In the genomic region with DNA sequence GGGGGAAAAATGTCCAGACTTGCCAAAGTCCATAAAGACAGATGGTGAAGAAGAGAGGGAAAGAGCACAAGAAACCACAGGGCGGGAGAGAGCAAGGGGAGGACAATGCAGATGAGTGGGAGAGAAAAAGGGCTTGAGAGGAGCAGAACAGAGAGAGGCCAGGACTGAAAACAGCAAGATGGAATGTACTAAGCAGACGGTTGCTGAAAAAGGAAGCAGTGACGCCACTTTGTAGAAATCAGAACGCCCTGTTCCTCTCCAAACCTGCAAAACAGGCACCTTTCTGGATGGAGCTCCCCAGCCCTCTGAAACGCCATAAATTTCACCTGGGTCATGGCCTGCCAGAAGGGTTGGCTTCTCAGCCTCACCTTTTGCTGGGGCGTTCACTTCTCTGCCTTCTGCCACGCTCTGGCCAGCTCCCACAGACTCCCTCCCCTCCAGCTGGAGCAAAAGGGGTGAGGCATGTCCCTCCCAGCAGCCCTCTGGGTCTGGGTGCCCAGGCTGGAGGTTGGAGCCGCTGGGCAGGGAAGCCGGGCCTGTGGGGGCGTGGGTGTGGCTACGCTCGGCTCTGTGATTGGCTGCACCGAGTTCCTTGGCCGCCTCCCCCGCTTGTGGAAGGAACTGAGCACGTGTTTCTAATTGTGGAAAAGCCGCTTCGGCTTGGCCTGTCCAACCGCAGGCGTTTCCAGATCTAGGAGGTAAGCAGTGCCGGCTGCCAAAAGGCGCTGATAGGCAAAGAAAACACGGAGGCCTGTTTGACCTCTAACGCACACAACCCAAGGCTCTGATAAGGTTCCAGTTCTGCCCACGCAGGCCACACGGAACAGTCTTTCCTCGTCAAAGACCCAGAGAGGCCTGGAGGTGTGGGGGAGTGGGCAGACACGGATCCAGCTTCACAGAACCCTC, we compare ENCODE assay signal across 1 cellular context.
TF ChIP-seq lines count a peak whose summit lies in the region.

No MANE protein-coding gene starts in this region.

TF ChIP-seq in K562, 482 proteins besides CTCF, POLR2A, EP300 and RAD21 (continued from another document and continues in another):
- TF ChIP-seq, protein P1, sequence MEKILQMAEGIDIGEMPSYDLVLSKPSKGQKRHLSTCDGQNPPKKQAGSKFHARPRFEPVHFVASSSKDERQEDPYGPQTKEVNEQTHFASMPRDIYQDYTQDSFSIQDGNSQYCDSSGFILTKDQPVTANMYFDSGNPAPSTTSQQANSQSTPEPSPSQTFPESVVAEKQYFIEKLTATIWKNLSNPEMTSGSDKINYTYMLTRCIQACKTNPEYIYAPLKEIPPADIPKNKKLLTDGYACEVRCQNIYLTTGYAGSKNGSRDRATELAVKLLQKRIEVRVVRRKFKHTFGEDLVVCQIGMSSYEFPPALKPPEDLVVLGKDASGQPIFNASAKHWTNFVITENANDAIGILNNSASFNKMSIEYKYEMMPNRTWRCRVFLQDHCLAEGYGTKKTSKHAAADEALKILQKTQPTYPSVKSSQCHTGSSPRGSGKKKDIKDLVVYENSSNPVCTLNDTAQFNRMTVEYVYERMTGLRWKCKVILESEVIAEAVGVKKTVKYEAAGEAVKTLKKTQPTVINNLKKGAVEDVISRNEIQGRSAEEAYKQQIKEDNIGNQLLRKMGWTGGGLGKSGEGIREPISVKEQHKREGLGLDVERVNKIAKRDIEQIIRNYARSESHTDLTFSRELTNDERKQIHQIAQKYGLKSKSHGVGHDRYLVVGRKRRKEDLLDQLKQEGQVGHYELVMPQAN (IDR thresholded peaks at IDR 0.05; ENCODE audit: borderline replicate concordance): no peak
- TF ChIP-seq, protein P2, sequence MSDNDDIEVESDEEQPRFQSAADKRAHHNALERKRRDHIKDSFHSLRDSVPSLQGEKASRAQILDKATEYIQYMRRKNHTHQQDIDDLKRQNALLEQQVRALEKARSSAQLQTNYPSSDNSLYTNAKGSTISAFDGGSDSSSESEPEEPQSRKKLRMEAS (CRISPR knock-in tag; IDR thresholded peaks at IDR 0.05): peak; percentile 93
- TF ChIP-seq NR2C1 (IDR thresholded peaks at IDR 0.05): no peak
- peak; percentile 80 for TF ChIP-seq NR2C1 (tag; IDR thresholded peaks at IDR 0.05)
- peak in 1 of 2 experiments; percentile 45; a peak in 1 of 4 replicates for TF ChIP-seq FOXA3 (CRISPR knock-in tag; conservative IDR thresholded peaks at IDR 0.05 in 1 of 2, IDR thresholded peaks at IDR 0.05 in 1 of 2)
- TF ChIP-seq FOXA1 (IDR thresholded peaks at IDR 0.05; ENCODE audit: borderline replicate concordance): no peak
- TF ChIP-seq NFRKB (IDR thresholded peaks at IDR 0.05; ENCODE audit: low read depth): no peak
- TF ChIP-seq, protein P3, sequence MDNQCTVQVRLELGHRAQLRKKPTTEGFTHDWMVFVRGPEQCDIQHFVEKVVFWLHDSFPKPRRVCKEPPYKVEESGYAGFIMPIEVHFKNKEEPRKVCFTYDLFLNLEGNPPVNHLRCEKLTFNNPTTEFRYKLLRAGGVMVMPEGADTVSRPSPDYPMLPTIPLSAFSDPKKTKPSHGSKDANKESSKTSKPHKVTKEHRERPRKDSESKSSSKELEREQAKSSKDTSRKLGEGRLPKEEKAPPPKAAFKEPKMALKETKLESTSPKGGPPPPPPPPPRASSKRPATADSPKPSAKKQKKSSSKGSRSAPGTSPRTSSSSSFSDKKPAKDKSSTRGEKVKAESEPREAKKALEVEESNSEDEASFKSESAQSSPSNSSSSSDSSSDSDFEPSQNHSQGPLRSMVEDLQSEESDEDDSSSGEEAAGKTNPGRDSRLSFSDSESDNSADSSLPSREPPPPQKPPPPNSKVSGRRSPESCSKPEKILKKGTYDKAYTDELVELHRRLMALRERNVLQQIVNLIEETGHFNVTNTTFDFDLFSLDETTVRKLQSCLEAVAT (IDR thresholded peaks at IDR 0.05): peak in 1 of 2 experiments; percentile 13; a peak in 1 of 4 replicates
- TF ChIP-seq C11orf30 (IDR thresholded peaks at IDR 0.05; ENCODE audit: low read depth): no peak
- peak; percentile 71; the same call in 1 of the 2 replicates for TF ChIP-seq HDAC2 (IDR thresholded peaks at IDR 0.05)
- TF ChIP-seq TAF9B (IDR thresholded peaks at IDR 0.05; ENCODE audit: partially characterized antibody): peak; percentile 71
- TF ChIP-seq MCM5 (IDR thresholded peaks at IDR 0.05; ENCODE audit: low read depth): no peak
- no peak for TF ChIP-seq TAF15 (IDR thresholded peaks at IDR 0.05; ENCODE audit: low read depth, low read length)
- peak in 1 of 2 experiments; percentile 65; a peak in 2 of 4 replicates for TF ChIP-seq FOXK2 (conservative IDR thresholded peaks at IDR 0.05 in 1 of 2, IDR thresholded peaks at IDR 0.05 in 1 of 2; ENCODE audit: low read depth in 2 of 2)
- TF ChIP-seq, protein P4, sequence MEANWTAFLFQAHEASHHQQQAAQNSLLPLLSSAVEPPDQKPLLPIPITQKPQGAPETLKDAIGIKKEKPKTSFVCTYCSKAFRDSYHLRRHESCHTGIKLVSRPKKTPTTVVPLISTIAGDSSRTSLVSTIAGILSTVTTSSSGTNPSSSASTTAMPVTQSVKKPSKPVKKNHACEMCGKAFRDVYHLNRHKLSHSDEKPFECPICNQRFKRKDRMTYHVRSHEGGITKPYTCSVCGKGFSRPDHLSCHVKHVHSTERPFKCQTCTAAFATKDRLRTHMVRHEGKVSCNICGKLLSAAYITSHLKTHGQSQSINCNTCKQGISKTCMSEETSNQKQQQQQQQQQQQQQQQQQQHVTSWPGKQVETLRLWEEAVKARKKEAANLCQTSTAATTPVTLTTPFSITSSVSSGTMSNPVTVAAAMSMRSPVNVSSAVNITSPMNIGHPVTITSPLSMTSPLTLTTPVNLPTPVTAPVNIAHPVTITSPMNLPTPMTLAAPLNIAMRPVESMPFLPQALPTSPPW (CRISPR knock-in tag; IDR thresholded peaks at IDR 0.05): peak; percentile 47; the same call in 1 of the 2 replicates
- TF ChIP-seq CXXC5 (CRISPR knock-in tag; IDR thresholded peaks at IDR 0.05): peak; percentile 89
- TF ChIP-seq NFXL1 (CRISPR knock-in tag; IDR thresholded peaks at IDR 0.05): no peak
- TF ChIP-seq, protein P5, sequence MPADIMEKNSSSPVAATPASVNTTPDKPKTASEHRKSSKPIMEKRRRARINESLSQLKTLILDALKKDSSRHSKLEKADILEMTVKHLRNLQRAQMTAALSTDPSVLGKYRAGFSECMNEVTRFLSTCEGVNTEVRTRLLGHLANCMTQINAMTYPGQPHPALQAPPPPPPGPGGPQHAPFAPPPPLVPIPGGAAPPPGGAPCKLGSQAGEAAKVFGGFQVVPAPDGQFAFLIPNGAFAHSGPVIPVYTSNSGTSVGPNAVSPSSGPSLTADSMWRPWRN (IDR thresholded peaks at IDR 0.05; ENCODE audit: low read depth): peak; percentile 69
- TF ChIP-seq ETV5 (CRISPR knock-in tag; IDR thresholded peaks at IDR 0.05; ENCODE audit: low read depth): peak; percentile 49; the same call in 1 of the 2 replicates
- TF ChIP-seq, protein P6, sequence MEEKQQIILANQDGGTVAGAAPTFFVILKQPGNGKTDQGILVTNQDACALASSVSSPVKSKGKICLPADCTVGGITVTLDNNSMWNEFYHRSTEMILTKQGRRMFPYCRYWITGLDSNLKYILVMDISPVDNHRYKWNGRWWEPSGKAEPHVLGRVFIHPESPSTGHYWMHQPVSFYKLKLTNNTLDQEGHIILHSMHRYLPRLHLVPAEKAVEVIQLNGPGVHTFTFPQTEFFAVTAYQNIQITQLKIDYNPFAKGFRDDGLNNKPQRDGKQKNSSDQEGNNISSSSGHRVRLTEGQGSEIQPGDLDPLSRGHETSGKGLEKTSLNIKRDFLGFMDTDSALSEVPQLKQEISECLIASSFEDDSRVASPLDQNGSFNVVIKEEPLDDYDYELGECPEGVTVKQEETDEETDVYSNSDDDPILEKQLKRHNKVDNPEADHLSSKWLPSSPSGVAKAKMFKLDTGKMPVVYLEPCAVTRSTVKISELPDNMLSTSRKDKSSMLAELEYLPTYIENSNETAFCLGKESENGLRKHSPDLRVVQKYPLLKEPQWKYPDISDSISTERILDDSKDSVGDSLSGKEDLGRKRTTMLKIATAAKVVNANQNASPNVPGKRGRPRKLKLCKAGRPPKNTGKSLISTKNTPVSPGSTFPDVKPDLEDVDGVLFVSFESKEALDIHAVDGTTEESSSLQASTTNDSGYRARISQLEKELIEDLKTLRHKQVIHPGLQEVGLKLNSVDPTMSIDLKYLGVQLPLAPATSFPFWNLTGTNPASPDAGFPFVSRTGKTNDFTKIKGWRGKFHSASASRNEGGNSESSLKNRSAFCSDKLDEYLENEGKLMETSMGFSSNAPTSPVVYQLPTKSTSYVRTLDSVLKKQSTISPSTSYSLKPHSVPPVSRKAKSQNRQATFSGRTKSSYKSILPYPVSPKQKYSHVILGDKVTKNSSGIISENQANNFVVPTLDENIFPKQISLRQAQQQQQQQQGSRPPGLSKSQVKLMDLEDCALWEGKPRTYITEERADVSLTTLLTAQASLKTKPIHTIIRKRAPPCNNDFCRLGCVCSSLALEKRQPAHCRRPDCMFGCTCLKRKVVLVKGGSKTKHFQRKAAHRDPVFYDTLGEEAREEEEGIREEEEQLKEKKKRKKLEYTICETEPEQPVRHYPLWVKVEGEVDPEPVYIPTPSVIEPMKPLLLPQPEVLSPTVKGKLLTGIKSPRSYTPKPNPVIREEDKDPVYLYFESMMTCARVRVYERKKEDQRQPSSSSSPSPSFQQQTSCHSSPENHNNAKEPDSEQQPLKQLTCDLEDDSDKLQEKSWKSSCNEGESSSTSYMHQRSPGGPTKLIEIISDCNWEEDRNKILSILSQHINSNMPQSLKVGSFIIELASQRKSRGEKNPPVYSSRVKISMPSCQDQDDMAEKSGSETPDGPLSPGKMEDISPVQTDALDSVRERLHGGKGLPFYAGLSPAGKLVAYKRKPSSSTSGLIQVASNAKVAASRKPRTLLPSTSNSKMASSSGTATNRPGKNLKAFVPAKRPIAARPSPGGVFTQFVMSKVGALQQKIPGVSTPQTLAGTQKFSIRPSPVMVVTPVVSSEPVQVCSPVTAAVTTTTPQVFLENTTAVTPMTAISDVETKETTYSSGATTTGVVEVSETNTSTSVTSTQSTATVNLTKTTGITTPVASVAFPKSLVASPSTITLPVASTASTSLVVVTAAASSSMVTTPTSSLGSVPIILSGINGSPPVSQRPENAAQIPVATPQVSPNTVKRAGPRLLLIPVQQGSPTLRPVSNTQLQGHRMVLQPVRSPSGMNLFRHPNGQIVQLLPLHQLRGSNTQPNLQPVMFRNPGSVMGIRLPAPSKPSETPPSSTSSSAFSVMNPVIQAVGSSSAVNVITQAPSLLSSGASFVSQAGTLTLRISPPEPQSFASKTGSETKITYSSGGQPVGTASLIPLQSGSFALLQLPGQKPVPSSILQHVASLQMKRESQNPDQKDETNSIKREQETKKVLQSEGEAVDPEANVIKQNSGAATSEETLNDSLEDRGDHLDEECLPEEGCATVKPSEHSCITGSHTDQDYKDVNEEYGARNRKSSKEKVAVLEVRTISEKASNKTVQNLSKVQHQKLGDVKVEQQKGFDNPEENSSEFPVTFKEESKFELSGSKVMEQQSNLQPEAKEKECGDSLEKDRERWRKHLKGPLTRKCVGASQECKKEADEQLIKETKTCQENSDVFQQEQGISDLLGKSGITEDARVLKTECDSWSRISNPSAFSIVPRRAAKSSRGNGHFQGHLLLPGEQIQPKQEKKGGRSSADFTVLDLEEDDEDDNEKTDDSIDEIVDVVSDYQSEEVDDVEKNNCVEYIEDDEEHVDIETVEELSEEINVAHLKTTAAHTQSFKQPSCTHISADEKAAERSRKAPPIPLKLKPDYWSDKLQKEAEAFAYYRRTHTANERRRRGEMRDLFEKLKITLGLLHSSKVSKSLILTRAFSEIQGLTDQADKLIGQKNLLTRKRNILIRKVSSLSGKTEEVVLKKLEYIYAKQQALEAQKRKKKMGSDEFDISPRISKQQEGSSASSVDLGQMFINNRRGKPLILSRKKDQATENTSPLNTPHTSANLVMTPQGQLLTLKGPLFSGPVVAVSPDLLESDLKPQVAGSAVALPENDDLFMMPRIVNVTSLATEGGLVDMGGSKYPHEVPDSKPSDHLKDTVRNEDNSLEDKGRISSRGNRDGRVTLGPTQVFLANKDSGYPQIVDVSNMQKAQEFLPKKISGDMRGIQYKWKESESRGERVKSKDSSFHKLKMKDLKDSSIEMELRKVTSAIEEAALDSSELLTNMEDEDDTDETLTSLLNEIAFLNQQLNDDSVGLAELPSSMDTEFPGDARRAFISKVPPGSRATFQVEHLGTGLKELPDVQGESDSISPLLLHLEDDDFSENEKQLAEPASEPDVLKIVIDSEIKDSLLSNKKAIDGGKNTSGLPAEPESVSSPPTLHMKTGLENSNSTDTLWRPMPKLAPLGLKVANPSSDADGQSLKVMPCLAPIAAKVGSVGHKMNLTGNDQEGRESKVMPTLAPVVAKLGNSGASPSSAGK (IDR thresholded peaks at IDR 0.05): peak; percentile 98
- TF ChIP-seq, protein P7, sequence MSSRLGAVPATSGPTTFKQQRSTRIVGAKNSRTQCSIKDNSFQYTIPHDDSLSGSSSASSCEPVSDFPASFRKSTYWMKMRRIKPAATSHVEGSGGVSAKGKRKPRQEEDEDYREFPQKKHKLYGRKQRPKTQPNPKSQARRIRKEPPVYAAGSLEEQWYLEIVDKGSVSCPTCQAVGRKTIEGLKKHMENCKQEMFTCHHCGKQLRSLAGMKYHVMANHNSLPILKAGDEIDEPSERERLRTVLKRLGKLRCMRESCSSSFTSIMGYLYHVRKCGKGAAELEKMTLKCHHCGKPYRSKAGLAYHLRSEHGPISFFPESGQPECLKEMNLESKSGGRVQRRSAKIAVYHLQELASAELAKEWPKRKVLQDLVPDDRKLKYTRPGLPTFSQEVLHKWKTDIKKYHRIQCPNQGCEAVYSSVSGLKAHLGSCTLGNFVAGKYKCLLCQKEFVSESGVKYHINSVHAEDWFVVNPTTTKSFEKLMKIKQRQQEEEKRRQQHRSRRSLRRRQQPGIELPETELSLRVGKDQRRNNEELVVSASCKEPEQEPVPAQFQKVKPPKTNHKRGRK (tag; IDR thresholded peaks at IDR 0.05): peak; percentile 75
- TF ChIP-seq, protein P8, sequence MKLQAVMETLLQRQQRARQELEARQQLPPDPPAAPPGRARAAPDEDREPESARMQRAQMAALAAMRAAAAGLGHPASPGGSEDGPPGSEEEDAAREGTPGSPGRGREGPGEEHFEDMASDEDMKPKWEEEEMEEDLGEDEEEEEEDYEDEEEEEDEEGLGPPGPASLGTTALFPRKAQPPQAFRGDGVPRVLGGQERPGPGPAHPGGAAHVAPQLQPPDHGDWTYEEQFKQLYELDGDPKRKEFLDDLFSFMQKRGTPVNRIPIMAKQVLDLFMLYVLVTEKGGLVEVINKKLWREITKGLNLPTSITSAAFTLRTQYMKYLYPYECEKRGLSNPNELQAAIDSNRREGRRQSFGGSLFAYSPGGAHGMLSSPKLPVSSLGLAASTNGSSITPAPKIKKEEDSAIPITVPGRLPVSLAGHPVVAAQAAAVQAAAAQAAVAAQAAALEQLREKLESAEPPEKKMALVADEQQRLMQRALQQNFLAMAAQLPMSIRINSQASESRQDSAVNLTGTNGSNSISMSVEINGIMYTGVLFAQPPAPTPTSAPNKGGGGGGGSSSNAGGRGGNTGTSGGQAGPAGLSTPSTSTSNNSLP (IDR thresholded peaks at IDR 0.05; ENCODE audit: borderline replicate concordance, low read depth, low read length): peak; percentile 35; the same call in 1 of the 2 replicates
- TF ChIP-seq SMAD4 (CRISPR knock-in tag; conservative IDR thresholded peaks at IDR 0.05): peak; percentile 76
- TF ChIP-seq SRF (CRISPR knock-in tag; IDR thresholded peaks at IDR 0.05): 0 out of 4 replicates have a peak, but pooled peaks of 1 of the 2 experiments have one; percentile 54
